Comparison of ENCODE assay signal across 9 cellular contexts in genomic region chr6:11042750-11043551, GRCh38. TPM values are rescaled to one million over a fixed set of nuclear protein-coding genes. Genes with fewer than 3 reads are reported as not detected.
DNase-seq lines count a peak whose midpoint lies in the region; FAIRE-seq and TF ChIP-seq lines count a peak whose summit lies in the region.
"Had no signal": no experiment of that assay in that cellular context is flagged by ENCODE, and none has a peak within 500 bp of the region (broad histone marks: within the 10 kb centered on the region; RNA-seq: fewer than 3 reads in every experiment).

No MANE protein-coding gene starts in this region.

- no peaks in the 10 kb centered on the region for H3K9me3 Mint-ChIP-seq in nephron

- POLR2A ChIA-PET in GM10248 (lab: Yijun Ruan, JAX) = no interaction called here

- DNase-seq in DMS53 (lab: John Stamatoyannopoulos, UW) = peak; percentile 76
- DNase-seq in DMS53 treated with DMSO at 0.1 percent for 48 hours (lab: John Stamatoyannopoulos, UW; ENCODE audit: unreplicated experiment) = no peak
- DNase-seq in NCI-H524 (lab: John Stamatoyannopoulos, UW) = peak; percentile 82 to 91
- DNase-seq in ecto neural progenitor cell (ENCODE audit: low spot score) = peak; percentile 67
- DNase-seq in GM10248 (ENCODE audit: extremely low spot score) = no peak
- no peak for DNase-seq in frontal cortex (ENCODE audit: low spot score in 2 of 2)
- DNase-seq in LoVo (ENCODE audit: low spot score) = no peak

- CTCF ChIA-PET in GM10248 (lab: Yijun Ruan, JAX) = interaction anchor here (0.7 to 1.6 kb wide), 4 partner anchors 10 to 24 kb away, joined by 3 to 5 read pairs (median 4); no protein-coding TSS in a partner anchor

- FAIRE-seq in frontal cortex (lab: Jason Lieb, UNC) = no peak
- FAIRE-seq: A204.1 had no signal

- peak overlapping the region; percentile 5 to 36 (median 27) for H3K27ac Mint-ChIP-seq in nephron

- peaks cover 59% of the 10 kb centered on the region for H3K27me3 Mint-ChIP-seq in nephron (ENCODE audit: low read depth)

- peaks cover 8% of the 10 kb centered on the region for H3K4me1 Mint-ChIP-seq in nephron

- peak overlapping the region; percentile 88 to 93 (median 92) for H3K4me3 Mint-ChIP-seq in nephron

- no peaks in the 10 kb centered on the region for H3K36me3 Mint-ChIP-seq in nephron (ENCODE audit: low read depth)

- TF ChIP-seq CTCF in nephron (IDR thresholded peaks at IDR 0.05; ENCODE audit: unreplicated experiment in 3 of 3) = no peak
- no peak for TF ChIP-seq CTCF in GM10248 (IDR thresholded peaks at IDR 0.05; ENCODE audit: control extremely low read depth, extremely low read depth, low read depth, missing control alignments)

RNA-seq across cellular contexts. Expression of gene ELOVL2, which starts 1.2 kb away (rescaled TPM):
- total RNA-seq in frontal cortex = 55.4 TPM

RNA-seq across cellular contexts. Expression of gene SMIM13, which starts 50.7 kb away (rescaled TPM):
- total RNA-seq in frontal cortex = 133 TPM

Comparison
In these comparisons a context has a peak if more than half of its experiments do, and no peak if none do; other contexts are left out.
1. DNase-seq: peak in DMS53 (single experiment), NCI-H524 (2 of 2) and ecto neural progenitor cell (single experiment); none in DMS53 treated with DMSO at 0.1 percent for 48 hours (single experiment), GM10248 (single experiment), frontal cortex (0 of 2) and LoVo (single experiment).